ENCODE assay signal across 1 cellular context in the genomic region with DNA sequence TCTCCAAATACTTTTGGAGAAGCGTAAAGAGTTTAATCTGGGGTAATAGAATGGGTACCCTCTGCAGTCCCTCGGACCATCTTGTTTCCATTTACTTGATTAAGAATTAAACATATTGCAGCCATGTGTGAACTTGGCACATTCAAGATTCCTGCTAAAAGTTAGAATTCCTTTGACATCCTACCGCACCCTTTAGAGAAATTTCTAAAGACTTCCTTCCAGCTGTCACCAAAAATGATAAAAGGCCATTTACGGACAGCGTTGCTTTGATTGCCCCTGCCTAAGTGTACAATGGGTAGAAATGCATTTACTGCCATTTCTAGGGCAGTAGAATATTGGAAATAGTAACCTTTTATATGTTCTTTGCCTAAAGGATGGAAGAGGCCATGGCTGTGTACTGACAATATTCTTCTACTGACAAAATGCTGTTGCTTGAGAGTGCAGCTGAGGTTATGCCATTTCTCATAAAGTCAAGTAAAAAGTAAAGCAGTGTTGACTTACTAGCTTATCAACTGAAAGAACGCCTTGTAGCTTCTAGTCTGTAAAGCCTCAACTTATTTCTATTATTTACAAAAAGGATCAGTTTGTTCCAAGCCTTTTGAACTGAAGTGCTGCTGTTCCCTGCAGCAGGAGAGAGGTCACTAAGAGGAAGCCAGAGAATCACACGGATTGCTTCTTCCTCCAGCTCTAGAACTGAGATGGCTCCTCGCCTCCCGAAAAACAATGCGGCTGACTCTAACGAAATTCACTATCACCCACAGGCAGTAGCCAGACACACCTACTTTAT.
TF ChIP-seq lines count a peak whose summit lies in the region.

No MANE protein-coding gene starts in this region.

TF ChIP-seq in WTC11, 78 proteins besides CTCF, POLR2A, EP300 and RAD21 (continued from another document):
- TF ChIP-seq, protein P1, sequence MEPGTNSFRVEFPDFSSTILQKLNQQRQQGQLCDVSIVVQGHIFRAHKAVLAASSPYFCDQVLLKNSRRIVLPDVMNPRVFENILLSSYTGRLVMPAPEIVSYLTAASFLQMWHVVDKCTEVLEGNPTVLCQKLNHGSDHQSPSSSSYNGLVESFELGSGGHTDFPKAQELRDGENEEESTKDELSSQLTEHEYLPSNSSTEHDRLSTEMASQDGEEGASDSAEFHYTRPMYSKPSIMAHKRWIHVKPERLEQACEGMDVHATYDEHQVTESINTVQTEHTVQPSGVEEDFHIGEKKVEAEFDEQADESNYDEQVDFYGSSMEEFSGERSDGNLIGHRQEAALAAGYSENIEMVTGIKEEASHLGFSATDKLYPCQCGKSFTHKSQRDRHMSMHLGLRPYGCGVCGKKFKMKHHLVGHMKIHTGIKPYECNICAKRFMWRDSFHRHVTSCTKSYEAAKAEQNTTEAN (CRISPR knock-in tag; IDR thresholded peaks at IDR 0.05), result no peak
- TF ChIP-seq, protein P2, sequence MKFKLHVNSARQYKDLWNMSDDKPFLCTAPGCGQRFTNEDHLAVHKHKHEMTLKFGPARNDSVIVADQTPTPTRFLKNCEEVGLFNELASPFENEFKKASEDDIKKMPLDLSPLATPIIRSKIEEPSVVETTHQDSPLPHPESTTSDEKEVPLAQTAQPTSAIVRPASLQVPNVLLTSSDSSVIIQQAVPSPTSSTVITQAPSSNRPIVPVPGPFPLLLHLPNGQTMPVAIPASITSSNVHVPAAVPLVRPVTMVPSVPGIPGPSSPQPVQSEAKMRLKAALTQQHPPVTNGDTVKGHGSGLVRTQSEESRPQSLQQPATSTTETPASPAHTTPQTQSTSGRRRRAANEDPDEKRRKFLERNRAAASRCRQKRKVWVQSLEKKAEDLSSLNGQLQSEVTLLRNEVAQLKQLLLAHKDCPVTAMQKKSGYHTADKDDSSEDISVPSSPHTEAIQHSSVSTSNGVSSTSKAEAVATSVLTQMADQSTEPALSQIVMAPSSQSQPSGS (CRISPR knock-in tag; IDR thresholded peaks at IDR 0.05; ENCODE audit: borderline replicate concordance, low read depth), result no peak
- TF ChIP-seq ELF4 (CRISPR knock-in tag; IDR thresholded peaks at IDR 0.05; ENCODE audit: low read depth) (no peak), ZNF232 (CRISPR knock-in tag; IDR thresholded peaks at IDR 0.05) (no peak), ZNF317 (CRISPR knock-in tag; IDR thresholded peaks at IDR 0.05; ENCODE audit: borderline replicate concordance, low read depth) (no peak), ZNF423 (CRISPR knock-in tag; IDR thresholded peaks at IDR 0.05) (no peak), FOXP1 (CRISPR knock-in tag; IDR thresholded peaks at IDR 0.05; ENCODE audit: borderline replicate concordance) (no peak), KAT7 (CRISPR knock-in tag; IDR thresholded peaks at IDR 0.05; ENCODE audit: borderline replicate concordance) (no peak)
